24 cellular contexts compared by ENCODE assay signal in the genomic region with DNA sequence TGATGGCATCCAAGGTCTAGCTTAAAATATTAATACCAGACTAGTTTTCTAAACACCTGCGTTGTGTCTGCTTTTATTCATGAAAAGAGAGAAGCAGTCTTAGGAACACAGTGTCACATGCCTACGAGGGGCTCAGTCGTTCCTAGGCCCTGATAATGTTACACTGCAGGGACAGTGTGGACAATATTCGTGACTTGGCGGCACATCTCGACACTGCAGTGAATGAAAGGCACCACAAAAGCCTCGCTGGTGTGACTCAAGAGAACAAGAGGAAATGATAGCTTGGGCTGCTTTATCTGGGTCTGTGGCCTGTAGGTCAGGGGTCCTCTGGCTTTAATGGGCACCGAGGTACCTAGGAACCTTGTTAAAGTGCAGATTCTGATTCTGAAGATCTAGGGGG.
"Had no signal": no experiment of that assay in that cellular context is flagged by ENCODE, and none has a peak within 500 bp of the region (broad histone marks: within the 10 kb centered on the region; RNA-seq: fewer than 3 reads in every experiment).

No MANE protein-coding gene starts in this region.

- H3K27me3 ChIP-seq: dorsolateral prefrontal cortex, foreskin keratinocyte, heart right ventricle, left lung, pancreas, right lobe of liver, testis, tibial artery had no signal

- H3K4me1 ChIP-seq: foreskin keratinocyte, left lung had no signal

- H3K4me3 ChIP-seq: dorsolateral prefrontal cortex, heart right ventricle, left lung, mucosa of descending colon, pancreas, right lobe of liver, testis, tibial artery had no signal

- ATAC-seq: esophagus mucosa; foreskin keratinocyte; heart right ventricle; left cardiac atrium; left lung; mucosa of descending colon; natural killer cell treated with Interleukin-12 subunit alpha and Interleukin-12 subunit beta and Interleukin-15 and Interleukin-18, amount 100 ng/mL, for 72 hours; pancreas; right lobe of liver; stimulated activated naive B cell treated with anti-CD40 and anti-IgM and Interleukin-4, amounts not matched to agents 10 μg/mL and 1 μg/mL and 100 μg/mL, for 72 hours had no signal

- H3K27ac ChIP-seq: dorsolateral prefrontal cortex, epithelial cell of prostate, foreskin keratinocyte, heart right ventricle, left lung, pancreas, right lobe of liver, testis, tibial artery had no signal

- DNase-seq: dorsolateral prefrontal cortex; effector CD4-positive, alpha-beta T cell; foreskin keratinocyte; glutamatergic neuron; heart right ventricle; hippocampal formation; left cardiac atrium; left lung; mesenchymal stem cell; mucosa of descending colon; naive B cell; occipital lobe; pancreas; right lobe of liver; small intestine; stimulated activated CD4-positive, alpha-beta T cell treated with anti-CD3 and anti-CD28 coated beads, Interleukin-15, amount 100 ng/mL, for 24 hours; stimulated activated CD4-positive, alpha-beta T cell treated with anti-CD3 and anti-CD28 coated beads, Interleukin-2, amount 100 ng/mL, for 48 hours; stimulated activated naive B cell treated with anti-CD40 and anti-IgM and Interleukin-4, amounts not matched to agents 10 μg/mL and 1 μg/mL and 100 μg/mL, for 72 hours; substantia nigra; testis; tibial artery had no signal

- H3K36me3 ChIP-seq: left lung, pancreas, right lobe of liver had no signal

- H3K9me3 ChIP-seq: heart right ventricle, left lung, mucosa of descending colon, pancreas, right lobe of liver, testis, tibial artery had no signal
